6 cellular contexts compared by ENCODE assay signal in genomic region chr18:90396-91193, GRCh38. TPM values are rescaled to one million over a fixed set of nuclear protein-coding genes. Genes with fewer than 3 reads are reported as not detected.
"Had no signal": no experiment of that assay in that cellular context is flagged by ENCODE, and none has a peak within 500 bp of the region (broad histone marks: within the 10 kb centered on the region; RNA-seq: fewer than 3 reads in every experiment).

No MANE protein-coding gene starts in this region.

RNA-seq across cellular contexts. Expression of gene TUBB8B, which starts 41.2 kb away (rescaled TPM):
- total RNA-seq: LHCN-M2, MCF 10A, PC-3, Peyer's patch, Right ventricle myocardium superior had no signal
- polyA plus RNA-seq: SK-N-SH had no signal
